Comparison of ENCODE assay signal across 8 cellular contexts in the genomic region with DNA sequence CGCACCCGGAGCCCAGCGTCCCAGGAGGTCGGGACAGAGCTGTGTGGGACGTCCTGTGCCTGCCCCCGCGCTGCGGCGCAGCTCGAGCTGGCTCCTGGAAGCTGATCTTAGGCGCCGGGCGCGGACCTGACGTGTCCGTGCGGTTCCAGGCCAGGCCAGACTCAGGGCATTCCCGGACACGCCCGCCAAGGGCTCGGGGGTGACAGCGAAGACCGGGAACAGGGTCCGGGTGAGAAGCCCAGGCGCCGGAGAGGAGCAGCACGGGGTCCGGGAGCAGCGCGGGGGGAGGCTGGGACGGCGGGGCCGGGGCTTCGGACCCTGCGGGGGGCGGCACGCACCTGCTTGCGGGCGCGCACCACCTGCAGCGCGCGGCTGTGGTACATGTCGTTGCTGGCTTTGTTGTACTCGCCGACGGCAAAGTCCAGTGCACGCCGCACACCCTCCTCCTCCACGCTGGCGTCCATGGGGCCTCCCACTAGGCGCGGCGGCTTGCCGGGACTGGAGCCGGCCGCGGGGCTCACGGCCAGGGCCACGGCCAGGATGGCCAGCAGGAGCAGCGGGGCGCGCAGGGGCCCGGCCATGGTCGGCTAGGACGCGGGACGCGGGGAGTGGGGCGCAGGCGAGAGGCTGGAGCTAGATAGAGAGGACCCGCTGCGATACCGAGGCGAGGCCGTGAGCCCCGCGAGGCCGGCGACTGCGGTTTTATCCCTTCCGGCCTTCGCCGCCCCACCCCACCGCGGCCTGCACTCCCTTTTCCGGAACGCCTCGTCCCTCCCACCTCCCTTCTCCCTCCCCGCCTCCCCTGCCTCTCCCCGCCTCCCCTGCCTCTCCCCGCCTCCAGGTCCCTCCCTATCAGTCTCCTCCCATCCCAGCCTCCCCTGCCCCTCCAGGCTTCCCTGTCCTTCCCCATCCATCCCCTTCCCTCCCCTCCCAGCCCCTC. TPM values are rescaled to one million over a fixed set of nuclear protein-coding genes. Genes with fewer than 3 reads are reported as not detected.
A peak's percentile ranks its signal among the peaks of the same experiment; 100 is the strongest.
DNase-seq lines count a peak whose midpoint lies in the region; ATAC-seq and TF ChIP-seq lines count a peak whose summit lies in the region.

CST3 (minus strand) TSS at position 674 of the 940 bp plus-strand sequence; CDS start at position 581, 93 bp downstream.

- H3K9me3 Mint-ChIP-seq in Calu3 (ENCODE audit: low read depth, unreplicated experiment), result no peaks in the 10 kb centered on the region

- peak within 1 kb of the TSS; percentile 65 for H3K4me3 ChIP-seq in astrocyte of the spinal cord (ENCODE audit: low read depth, low read length)

- H3K4me3 Mint-ChIP-seq in Calu3 (ENCODE audit: low read depth, unreplicated experiment), result peak within 1 kb of the TSS; percentile 73

- in situ Hi-C loops in astrocyte of the spinal cord (cut with HindIII; ENCODE audit: low sequenced_read_pairs), result no loop called here

- ATAC-seq in GM19395 (IDR thresholded peaks at IDR 0.05; ENCODE audit: unreplicated experiment) (peak; percentile 64), HG03520 (IDR thresholded peaks at IDR 0.05; ENCODE audit: unreplicated experiment) (peak; percentile 45), GM18870 (IDR thresholded peaks at IDR 0.05; ENCODE audit: unreplicated experiment) (no peak)

- DNase-seq in Calu3 (peak; percentile 68), NCI-H748 treated with DMSO at 0.1 percent for 48 hours (lab: John Stamatoyannopoulos, UW) (peak; percentile 85), astrocyte of the spinal cord (ENCODE audit: low read depth, low spot score) (peak; percentile 90), hepatic stellate cell (ENCODE audit: low spot score) (peak; percentile 94), posterior vena cava (ENCODE audit: low spot score) (peak; percentile 97)

- peaks cover 8% of the 10 kb centered on the region for H3K36me3 Mint-ChIP-seq in Calu3 (ENCODE audit: insufficient read depth, unreplicated experiment)

- no peaks in the 10 kb centered on the region for H3K27me3 Mint-ChIP-seq in Calu3 (ENCODE audit: unreplicated experiment)

- CTCF ChIA-PET in Calu3 (lab: Charles Lee), result no interaction called here

- TF ChIP-seq CTCF in Calu3 (IDR thresholded peaks at IDR 0.05; ENCODE audit: unreplicated experiment) (no peak), astrocyte of the spinal cord (IDR thresholded peaks at IDR 0.05; ENCODE audit: low read depth, low read length) (no peak)

- H3K27ac Mint-ChIP-seq in Calu3 (ENCODE audit: unreplicated experiment), result no peak within 1 kb of the TSS

- intact Hi-C loops in Calu3 (cut with micrococcal nuclease; ENCODE audit: unreplicated experiment) (no loop called here), posterior vena cava (cut with DNase I) (loop anchor here in 1 of 2 donors (10.0 kb wide), 1 partner anchor 283 kb away; the partner anchor contains the start of gene NXT1)

- BruUV-seq in Calu3 (replicated peaks; lab: Mats Ljungman, UMichigan), result no TSS peak

- H3K4me1 Mint-ChIP-seq in Calu3 (ENCODE audit: low read depth, unreplicated experiment), result no peaks in the 10 kb centered on the region

RNA-seq across cellular contexts. Expression of gene CST3, which starts in this region (rescaled TPM):
- total RNA-seq in Calu3 (2022) (95.7 and 107 TPM in 2 replicates), posterior vena cava (1,000 to 10,000 TPM; 1,234 to 1,451 TPM)

Comparison
In these comparisons a context has a peak if more than half of its experiments do, and no peak if none do; other contexts are left out.
1. RNA of gene CST3 (total RNA-seq): 1,234 to 1,451 TPM in posterior vena cava; 95.7 to 107 TPM in Calu3; every median in the first group is over 10 times any median in the second.
2. Peak in every context shown above with its lines, with median percentiles within 50 percentile points of each other: DNase-seq.